24 cellular contexts compared by ENCODE assay signal in the genomic region with DNA sequence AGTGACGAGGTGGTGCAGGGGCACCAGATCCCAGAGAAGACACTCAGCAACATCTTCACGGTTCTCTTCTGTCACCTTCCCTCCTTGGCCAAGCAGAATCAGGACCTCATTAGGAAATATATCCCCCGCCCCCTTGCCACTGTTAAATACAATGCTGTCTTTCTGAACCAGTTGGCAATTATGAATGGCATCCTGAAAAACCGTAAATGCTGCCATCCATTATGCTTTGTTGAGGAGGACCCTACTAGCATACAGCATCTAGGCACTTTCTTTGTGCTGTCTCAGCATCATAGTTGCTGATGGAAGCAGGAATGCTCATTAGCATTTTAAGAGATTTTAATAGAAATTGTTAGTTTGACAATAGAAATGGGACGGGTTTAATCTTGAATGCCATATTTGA.
A peak's percentile ranks its signal among the peaks of the same experiment; 100 is the strongest.
DNase-seq lines count a peak whose midpoint lies in the region; ATAC-seq and TF ChIP-seq lines count a peak whose summit lies in the region.
"Had no signal": no experiment of that assay in that cellular context is flagged by ENCODE, and none has a peak within 500 bp of the region (broad histone marks: within the 10 kb centered on the region; RNA-seq: fewer than 3 reads in every experiment).

No MANE protein-coding gene starts in this region.

- H3K9me3 ChIP-seq in GM23248 (ENCODE audit: low read depth): no peaks in the 10 kb centered on the region
- H3K9me3 ChIP-seq in ovary: no peaks in the 10 kb centered on the region
- H3K9me3 ChIP-seq: BLaER1 treated with 17β-estradiol and CSF1 and Interleukin-3, amounts not matched to agents 10 nM and 100 nM; Caco-2; heart right ventricle; Peyer's patch; prostate gland; stomach; transverse colon had no signal

- H3K4me1 Mint-ChIP-seq in brain: peaks cover 59% of the 10 kb centered on the region
- H3K4me1 Mint-ChIP-seq: activated naive CD4-positive, alpha-beta T cell treated with anti-CD3 and anti-CD28 coated beads, Interleukin-2, amount 10 ng/mL, durations not matched to agents 7 days and 5 days; natural killer cell had no signal

- no peak for TF ChIP-seq CTCF in brain (conservative IDR thresholded peaks at IDR 0.05)
- TF ChIP-seq CTCF in ovary (IDR thresholded peaks at IDR 0.05): no peak

- no peak overlapping the region for H2AFZ ChIP-seq in GM23248

- 72 to 75% methylated on average over 5 of the region's 5 CpGs for WGBS in GM23248 (ENCODE audit: low coverage in 1 of 2, low lambda C conversion rate in 2 of 2, missing lambda C conversion rate in 2 of 2), 2 experiments
- WGBS in ovary, 3 donors: 91 to 92% (median 92%) methylated on average over 5 of the region's 5 CpGs

- no peaks in the 10 kb centered on the region; the same call in 1 of the 2 replicates for H3K9me2 ChIP-seq in GM23248 (ENCODE audit: insufficient read depth)

- H3K4me2 ChIP-seq in GM23248 (ENCODE audit: unreplicated experiment): no peak overlapping the region
- H3K4me2 ChIP-seq: BLaER1 treated with 17β-estradiol and CSF1 and Interleukin-3, amounts not matched to agents 10 nM and 100 nM had no signal

- H3K79me2 ChIP-seq in GM23248 (ENCODE audit: insufficient read depth): no peaks in the 10 kb centered on the region

- TF ChIP-seq EP300 in ovary (IDR thresholded peaks at IDR 0.05): no peak

- no peak for TF ChIP-seq POLR2A in ovary (IDR thresholded peaks at IDR 0.05)

- H3K27ac ChIP-seq in GM23248: 0 out of 2 replicates have a peak overlapping the region, but pooled peaks have one; percentile 6
- H3K27ac ChIP-seq in ovary: no peak overlapping the region
- H3K27ac ChIP-seq: BLaER1 treated with 17β-estradiol and CSF1 and Interleukin-3, amounts not matched to agents 10 nM and 100 nM; heart right ventricle; Peyer's patch; prostate gland; stomach; transverse colon had no signal

- no peaks in the 10 kb centered on the region for H3K27me3 Mint-ChIP-seq in brain
- H3K27me3 Mint-ChIP-seq: activated naive CD4-positive, alpha-beta T cell treated with anti-CD3 and anti-CD28 coated beads, Interleukin-2, amount 10 ng/mL, durations not matched to agents 7 days and 5 days had no signal

- intact Hi-C loops in ovary (cut with DNase I): loop anchor here in 3 of 4 donors (10.0 kb wide), 3 partner anchors 142 to 212 kb away; partner anchors contain the start of gene DCLK2 (in 1 of the 3)

- H3K9me3 Mint-ChIP-seq in brain: no peaks in the 10 kb centered on the region
- H3K9me3 Mint-ChIP-seq: activated naive CD4-positive, alpha-beta T cell treated with anti-CD3 and anti-CD28 coated beads, Interleukin-2, amount 10 ng/mL, durations not matched to agents 7 days and 5 days; natural killer cell had no signal

- no peaks in the 10 kb centered on the region for H4K20me1 ChIP-seq in GM23248 (ENCODE audit: insufficient read depth)
- H4K20me1 ChIP-seq: BLaER1 treated with 17β-estradiol and CSF1 and Interleukin-3, amounts not matched to agents 10 nM and 100 nM had no signal

- in situ Hi-C loops in GM23248 (cut with MboI): loop anchor here (10.0 kb wide), 1 partner anchor 212 kb away; no protein-coding TSS in a partner anchor

- peaks cover 35% of the 10 kb centered on the region for H3K4me1 ChIP-seq in GM23248 (ENCODE audit: insufficient read depth)
- H3K4me1 ChIP-seq in ovary (ENCODE audit: insufficient read depth): peaks cover 1% of the 10 kb centered on the region
- H3K4me1 ChIP-seq: prostate gland, transverse colon had no signal

- peaks cover 47% of the 10 kb centered on the region for H3K36me3 Mint-ChIP-seq in brain
- H3K36me3 Mint-ChIP-seq: activated naive CD4-positive, alpha-beta T cell treated with anti-CD3 and anti-CD28 coated beads, Interleukin-2, amount 10 ng/mL, durations not matched to agents 7 days and 5 days; natural killer cell had no signal

- H3K4me3 ChIP-seq in GM23248: no peak overlapping the region
- H3K4me3 ChIP-seq in ovary: no peak overlapping the region
- H3K4me3 ChIP-seq: BLaER1 treated with 17β-estradiol and CSF1 and Interleukin-3, amounts not matched to agents 10 nM and 100 nM; heart right ventricle; Peyer's patch; prostate gland; stomach; transverse colon had no signal

- peak overlapping the region; percentile 74 to 93 (median 88) for H3K27ac Mint-ChIP-seq in brain
- H3K27ac Mint-ChIP-seq: activated naive CD4-positive, alpha-beta T cell treated with anti-CD3 and anti-CD28 coated beads, Interleukin-2, amount 10 ng/mL, durations not matched to agents 7 days and 5 days; natural killer cell had no signal

- no peak overlapping the region for H3K9ac ChIP-seq in GM23248
- H3K9ac ChIP-seq: BLaER1 treated with 17β-estradiol and CSF1 and Interleukin-3, amounts not matched to agents 10 nM and 100 nM had no signal

- peak overlapping the region in 2 of 5 experiments; percentile 48 to 61 for H3K4me3 Mint-ChIP-seq in brain
- H3K4me3 Mint-ChIP-seq: activated naive CD4-positive, alpha-beta T cell treated with anti-CD3 and anti-CD28 coated beads, Interleukin-2, amount 10 ng/mL, durations not matched to agents 7 days and 5 days; natural killer cell had no signal

- no peaks in the 10 kb centered on the region for H3K27me3 ChIP-seq in GM23248 (replicated peaks; ENCODE audit: insufficient read depth)
- no peaks in the 10 kb centered on the region for H3K27me3 ChIP-seq in ovary
- H3K27me3 ChIP-seq: BLaER1 treated with 17β-estradiol and CSF1 and Interleukin-3, amounts not matched to agents 10 nM and 100 nM; heart right ventricle; Peyer's patch; stomach; transverse colon had no signal

- H3F3A ChIP-seq in GM23248 (ENCODE audit: insufficient read depth): peaks cover 24% of the 10 kb centered on the region

- DNase-seq in GM23248 (no peak), medulla oblongata (ENCODE audit: extremely low spot score) (peak; percentile 87), pons (ENCODE audit: low spot score) (peak; percentile 97), NCI-H2171 treated with DMSO at 0.1 percent for 48 hours (lab: John Stamatoyannopoulos, UW) (no peak), COR-L47 (lab: John Stamatoyannopoulos, UW) (no peak), ovary (no peak)
- DNase-seq: activated CD4-positive, alpha-beta T cell treated with anti-CD3 and anti-CD28 coated beads for 48 hours; activated naive CD4-positive, alpha-beta T cell treated with anti-CD3 and anti-CD28 coated beads, Interleukin-2, amount 10 ng/mL, durations not matched to agents 7 days and 5 days; activated T-cell treated with anti-CD3 and anti-CD28 coated beads, Interleukin-2, amount 50 U/mL, for 48 hours; Caco-2; GF-D8; heart right ventricle; natural killer cell; NCI-H2171; NCI-H524 treated with DMSO at 0.1 percent for 48 hours; Peyer's patch; SIG-M5; stimulated activated CD8-positive, alpha-beta memory T cell treated with anti-CD3 and anti-CD28 coated beads, Interleukin-4, amount 100 ng/mL, for 48 hours; stomach; transverse colon had no signal

- no peak for ATAC-seq in GM18907 (IDR thresholded peaks at IDR 0.05; ENCODE audit: unreplicated experiment)
- ATAC-seq: natural killer cell had no signal

- no peaks in the 10 kb centered on the region for H3K36me3 ChIP-seq in GM23248 (ENCODE audit: low read depth)
- no peaks in the 10 kb centered on the region for H3K36me3 ChIP-seq in ovary
- H3K36me3 ChIP-seq: BLaER1 treated with 17β-estradiol and CSF1 and Interleukin-3, amounts not matched to agents 10 nM and 100 nM; Peyer's patch; prostate gland; stomach; transverse colon had no signal

Comparison
In these comparisons a context has a peak if more than half of its experiments do, and no peak if none do; other contexts are left out.
1. DNase-seq: peak in medulla oblongata (single experiment) and pons (single experiment); none in GM23248 (single experiment), NCI-H2171 treated with DMSO at 0.1 percent for 48 hours (single experiment), COR-L47 (single experiment) and ovary (0 of 5).